ENCODE assay signal across 23 cellular contexts in genomic region chr2:985317-985898, GRCh38. TPM values are rescaled to one million over a fixed set of nuclear protein-coding genes. Genes with fewer than 3 reads are reported as not detected.
DNase-seq lines count a peak whose midpoint lies in the region; ATAC-seq and TF ChIP-seq lines count a peak whose summit lies in the region.
"Had no signal": no experiment of that assay in that cellular context is flagged by ENCODE, and none has a peak within 500 bp of the region (broad histone marks: within the 10 kb centered on the region; RNA-seq: fewer than 3 reads in every experiment).

No MANE protein-coding gene starts in this region.

- ATAC-seq in activated T-cell treated with anti-CD3 and anti-CD28 coated beads, Interleukin-2, amount 50 U/mL, for 4 hours = peak; percentile 58 to 72
- peak; percentile 50 for ATAC-seq in activated naive CD8-positive, alpha-beta T cell treated with anti-CD3 and anti-CD28 coated beads, Interleukin-2, amount 50 U/mL, for 24 hours
- ATAC-seq in foreskin keratinocyte = no peak
- ATAC-seq: lower lobe of right lung had no signal

- peak overlapping the region; percentile 67 for H3K27ac Mint-ChIP-seq in activated naive CD8-positive, alpha-beta T cell treated with anti-CD3 and anti-CD28 coated beads, Interleukin-2, amount 50 U/mL, for 24 hours
- H3K27ac Mint-ChIP-seq in stimulated activated naive CD8-positive, alpha-beta T cell treated with anti-CD3 and anti-CD28 coated beads, Interleukin-15, Interleukin-2, amounts not matched to agents 100 ng/mL and 50 ng/mL, for 24 hours = peak overlapping the region; percentile 14
- H3K27ac Mint-ChIP-seq: activated CD4-positive, alpha-beta memory T cell treated with anti-CD3 and anti-CD28 coated beads for 36 hours; activated T-helper 1 cell treated with anti-CD3 and anti-CD28 coated beads, Interleukin-12 subunit alpha, Interleukin-12 subunit beta, Interleukin-2, Interleukin-4 antibody, amounts not matched to agents 30 ng/mL and 10 ng/mL and 1 ng/mL, durations not matched to agents 14 hours and 24 hours and 36 hours had no signal

- H3K4me1 ChIP-seq in foreskin keratinocyte = no peaks in the 10 kb centered on the region
- H3K4me1 ChIP-seq: BE2C, lower lobe of right lung, transverse colon had no signal

- peaks cover 3% of the 10 kb centered on the region for H3K4me1 Mint-ChIP-seq in activated T-cell treated with anti-CD3 and anti-CD28 coated beads, Interleukin-2, amount 50 U/mL, for 4 hours (ENCODE audit: low read depth)
- peaks cover 26% of the 10 kb centered on the region for H3K4me1 Mint-ChIP-seq in activated naive CD8-positive, alpha-beta T cell treated with anti-CD3 and anti-CD28 coated beads, Interleukin-2, amount 50 U/mL, for 24 hours
- peaks cover 27% of the 10 kb centered on the region for H3K4me1 Mint-ChIP-seq in stimulated activated naive CD8-positive, alpha-beta T cell treated with anti-CD3 and anti-CD28 coated beads, Interleukin-15, Interleukin-2, amounts not matched to agents 100 ng/mL and 50 ng/mL, for 24 hours (ENCODE audit: low read depth)

- TF ChIP-seq CTCF in foreskin keratinocyte (conservative IDR thresholded peaks at IDR 0.05) = no peak

- no peaks in the 10 kb centered on the region for H3K27me3 ChIP-seq in foreskin keratinocyte
- H3K27me3 ChIP-seq: BE2C, transverse colon had no signal

- DNase-seq in activated T-cell treated with anti-CD3 and anti-CD28 coated beads, Interleukin-2, amount 50 U/mL, for 4 hours = no peak
- DNase-seq in activated T-cell treated with anti-CD3 and anti-CD28 coated beads for 4 hours = no peak
- peak; percentile 87 for DNase-seq in NCI-H2171 (lab: John Stamatoyannopoulos, UW)
- DNase-seq in activated naive CD8-positive, alpha-beta T cell treated with anti-CD3 and anti-CD28 coated beads, Interleukin-2, amount 50 U/mL, for 24 hours = no peak
- DNase-seq in cerebellar nuclear complex (lab: John Stamatoyannopoulos, UW) = no peak
- no peak for DNase-seq in foreskin keratinocyte
- no peak for DNase-seq in mucosa of gallbladder (ENCODE audit: low spot score)
- DNase-seq: activated CD4-positive, alpha-beta memory T cell treated with anti-CD3 and anti-CD28 coated beads for 36 hours; amniotic stem cell; BE2C; cortex of kidney; lower lobe of right lung; NCI-H1436 treated with DMSO at 0.1 percent for 48 hours; NCI-H526; nucleus accumbens; stimulated activated CD4-positive, alpha-beta T cell treated with anti-CD3 and anti-CD28 coated beads, Interleukin-2, amount 100 ng/mL, for 48 hours; transverse colon had no signal

- no peaks in the 10 kb centered on the region for H3K36me3 Mint-ChIP-seq in activated T-cell treated with anti-CD3 and anti-CD28 coated beads, Interleukin-2, amount 50 U/mL, for 4 hours (ENCODE audit: insufficient read depth)
- no peaks in the 10 kb centered on the region for H3K36me3 Mint-ChIP-seq in activated naive CD8-positive, alpha-beta T cell treated with anti-CD3 and anti-CD28 coated beads, Interleukin-2, amount 50 U/mL, for 24 hours (ENCODE audit: low read depth)
- no peaks in the 10 kb centered on the region for H3K36me3 Mint-ChIP-seq in stimulated activated naive CD8-positive, alpha-beta T cell treated with anti-CD3 and anti-CD28 coated beads, Interleukin-15, Interleukin-2, amounts not matched to agents 100 ng/mL and 50 ng/mL, for 24 hours (ENCODE audit: low read depth)
- H3K36me3 Mint-ChIP-seq: activated CD4-positive, alpha-beta memory T cell treated with anti-CD3 and anti-CD28 coated beads for 36 hours had no signal

- H3K4me3 Mint-ChIP-seq in activated T-cell treated with anti-CD3 and anti-CD28 coated beads, Interleukin-2, amount 50 U/mL, for 4 hours = no peak overlapping the region
- peak overlapping the region; percentile 48 for H3K4me3 Mint-ChIP-seq in activated naive CD8-positive, alpha-beta T cell treated with anti-CD3 and anti-CD28 coated beads, Interleukin-2, amount 50 U/mL, for 24 hours
- peak overlapping the region; percentile 44 for H3K4me3 Mint-ChIP-seq in stimulated activated naive CD8-positive, alpha-beta T cell treated with anti-CD3 and anti-CD28 coated beads, Interleukin-15, Interleukin-2, amounts not matched to agents 100 ng/mL and 50 ng/mL, for 24 hours
- H3K4me3 Mint-ChIP-seq: activated CD4-positive, alpha-beta memory T cell treated with anti-CD3 and anti-CD28 coated beads for 36 hours; activated T-helper 1 cell treated with anti-CD3 and anti-CD28 coated beads, Interleukin-12 subunit alpha, Interleukin-12 subunit beta, Interleukin-2, Interleukin-4 antibody, amounts not matched to agents 30 ng/mL and 10 ng/mL and 1 ng/mL, durations not matched to agents 14 hours and 24 hours and 36 hours had no signal

- peaks cover 14% of the 10 kb centered on the region for H3K27me3 Mint-ChIP-seq in activated T-cell treated with anti-CD3 and anti-CD28 coated beads, Interleukin-2, amount 50 U/mL, for 4 hours (ENCODE audit: low read depth)
- no peaks in the 10 kb centered on the region for H3K27me3 Mint-ChIP-seq in activated naive CD8-positive, alpha-beta T cell treated with anti-CD3 and anti-CD28 coated beads, Interleukin-2, amount 50 U/mL, for 24 hours
- H3K27me3 Mint-ChIP-seq in stimulated activated naive CD8-positive, alpha-beta T cell treated with anti-CD3 and anti-CD28 coated beads, Interleukin-15, Interleukin-2, amounts not matched to agents 100 ng/mL and 50 ng/mL, for 24 hours = peaks cover 7% of the 10 kb centered on the region

- no peaks in the 10 kb centered on the region for H3K9me3 Mint-ChIP-seq in activated T-cell treated with anti-CD3 and anti-CD28 coated beads, Interleukin-2, amount 50 U/mL, for 4 hours
- H3K9me3 Mint-ChIP-seq in activated naive CD8-positive, alpha-beta T cell treated with anti-CD3 and anti-CD28 coated beads, Interleukin-2, amount 50 U/mL, for 24 hours = no peaks in the 10 kb centered on the region
- H3K9me3 Mint-ChIP-seq in stimulated activated naive CD8-positive, alpha-beta T cell treated with anti-CD3 and anti-CD28 coated beads, Interleukin-15, Interleukin-2, amounts not matched to agents 100 ng/mL and 50 ng/mL, for 24 hours = no peaks in the 10 kb centered on the region
- H3K9me3 Mint-ChIP-seq: activated CD4-positive, alpha-beta memory T cell treated with anti-CD3 and anti-CD28 coated beads for 36 hours; activated T-helper 1 cell treated with anti-CD3 and anti-CD28 coated beads, Interleukin-12 subunit alpha, Interleukin-12 subunit beta, Interleukin-2, Interleukin-4 antibody, amounts not matched to agents 30 ng/mL and 10 ng/mL and 1 ng/mL, durations not matched to agents 14 hours and 24 hours and 36 hours had no signal

- no peak overlapping the region for H3K27ac ChIP-seq in foreskin keratinocyte
- H3K27ac ChIP-seq: lower lobe of right lung, RWPE1, skin epidermis, transverse colon had no signal

RNA-seq across cellular contexts. Expression of gene SNTG2, which starts 34.8 kb away (rescaled TPM):
- 1 to 10 TPM in 1 of 3 donors, under 1 TPM in 2; 0.22 to 1.0 (median 0.98) TPM for total RNA-seq in activated T-cell treated with anti-CD3 and anti-CD28 coated beads, Interleukin-2, amount 50 U/mL, for 4 hours
- total RNA-seq in foreskin keratinocyte (not detected in 2 replicates), mucosa of gallbladder (2.0 TPM)
- polyA plus RNA-seq in foreskin keratinocyte = not detected in 2 replicates
- total RNA-seq: activated T-helper 1 cell treated with anti-CD3 and anti-CD28 coated beads, Interleukin-12 subunit alpha, Interleukin-12 subunit beta, Interleukin-2, Interleukin-4 antibody, amounts not matched to agents 30 ng/mL and 10 ng/mL and 1 ng/mL, durations not matched to agents 14 hours and 24 hours and 36 hours; bronchial epithelial cell had no signal
- polyA plus RNA-seq: keratinocyte had no signal
